In the genomic region with DNA sequence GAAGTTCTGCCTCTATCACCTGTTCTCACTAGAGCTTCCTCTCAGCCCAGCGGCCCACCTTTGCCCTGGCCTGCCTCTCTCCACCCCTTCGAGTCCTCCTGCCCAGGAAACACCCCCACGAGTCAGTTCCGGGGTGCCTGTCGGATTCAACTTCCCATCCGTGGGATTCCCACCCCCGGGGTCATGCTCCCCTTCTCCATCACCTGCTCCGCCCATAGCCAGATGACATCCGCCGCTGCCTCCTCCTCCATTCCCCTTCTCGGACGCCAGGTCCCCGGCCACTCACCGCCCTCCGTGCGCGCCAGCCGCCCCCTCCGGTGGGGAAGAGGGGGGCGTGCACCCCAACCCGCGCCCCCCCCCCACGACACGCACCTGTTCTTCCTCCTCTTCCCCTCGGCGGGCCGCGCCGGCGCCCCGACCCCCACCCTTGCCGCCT, we compare ENCODE assay signal across 8 cellular contexts. TPM values are rescaled to one million over a fixed set of nuclear protein-coding genes. Genes with fewer than 3 reads are reported as not detected.
DNase-seq lines count a peak whose midpoint lies in the region; FAIRE-seq and TF ChIP-seq lines count a peak whose summit lies in the region.

No MANE protein-coding gene starts in this region.

- H3K27me3 ChIP-seq in Caco-2 (replicated peaks; ENCODE audit: control insufficient read depth, insufficient read depth, low read length) (no peaks in the 10 kb centered on the region), HUES48 (ENCODE audit: control insufficient read depth, insufficient read depth, low read length) (no peaks in the 10 kb centered on the region), keratinocyte (ENCODE audit: control insufficient read depth, extremely low read depth, insufficient read depth, low read length) (no peaks in the 10 kb centered on the region)

- no peaks in the 10 kb centered on the region; the same call in 1 of the 2 replicates for H3K36me3 ChIP-seq in Caco-2 (ENCODE audit: control insufficient read depth, insufficient read depth, low read length)
- H3K36me3 ChIP-seq in HUES48 (ENCODE audit: control insufficient read depth, insufficient read depth, low read length), result peaks cover 10% of the 10 kb centered on the region; the same call in 1 of the 2 replicates
- peaks cover 0 to 3% of the 10 kb centered on the region in 2 experiments for H3K36me3 ChIP-seq in keratinocyte (ENCODE audit: control insufficient read depth in 2 of 2, extremely low read depth in 1 of 2, insufficient read depth in 2 of 2, low read length in 2 of 2)

- intact Hi-C loops in Caco-2 (cut with micrococcal nuclease; ENCODE audit: unreplicated experiment), result no loop called here
- intact Hi-C loops in MCF 10A (cut with micrococcal nuclease), result no loop called here

- H4K20me1 ChIP-seq in keratinocyte (ENCODE audit: control insufficient read depth, extremely low read depth, insufficient read depth, low read length), result peaks cover 3% of the 10 kb centered on the region

- H2AFZ ChIP-seq in keratinocyte (ENCODE audit: control insufficient read depth, low read length), result peak overlapping the region; percentile 10

- H3K27ac ChIP-seq in HUES48 (ENCODE audit: low read depth, low read length), result peak overlapping the region; percentile 68
- H3K27ac ChIP-seq in VCaP, result peak overlapping the region; percentile 97
- H3K27ac ChIP-seq in keratinocyte (ENCODE audit: control insufficient read depth, insufficient read depth, low read length), result peak overlapping the region; percentile 57

- H3K4me1 Mint-ChIP-seq in Caco-2 (ENCODE audit: low read depth, unreplicated experiment) (peaks cover 25% of the 10 kb centered on the region), MCF 10A (ENCODE audit: insufficient read depth, unreplicated experiment) (peaks cover 39% of the 10 kb centered on the region)

- H3K9ac ChIP-seq in HUES48 (ENCODE audit: low read depth, low read length) (peak overlapping the region; percentile 88; the same call in 1 of the 2 replicates), keratinocyte (ENCODE audit: control insufficient read depth, extremely low read depth, insufficient read depth, low read length) (peak overlapping the region; percentile 76)

- BruUV-seq in Caco-2 (replicated peaks; lab: Mats Ljungman, UMichigan) (no TSS peak), MCF 10A (replicated peaks; lab: Mats Ljungman, UMichigan) (no TSS peak)

- peaks cover 49% of the 10 kb centered on the region for H3K79me2 ChIP-seq in keratinocyte (ENCODE audit: control insufficient read depth, insufficient read depth, low read length)

- H3K27ac Mint-ChIP-seq in Caco-2 (ENCODE audit: unreplicated experiment), result peak overlapping the region; percentile 88
- H3K27ac Mint-ChIP-seq in MCF 10A (ENCODE audit: low read depth, unreplicated experiment), result peak overlapping the region; percentile 94

- no peaks in the 10 kb centered on the region for H3K27me3 Mint-ChIP-seq in Caco-2 (ENCODE audit: insufficient read depth, unreplicated experiment)
- no peaks in the 10 kb centered on the region for H3K27me3 Mint-ChIP-seq in MCF 10A (ENCODE audit: insufficient read depth, unreplicated experiment)

- H3K4me3 Mint-ChIP-seq in Caco-2 (ENCODE audit: unreplicated experiment), result peak overlapping the region; percentile 97
- peak overlapping the region; percentile 100 for H3K4me3 Mint-ChIP-seq in MCF 10A (ENCODE audit: unreplicated experiment)

- no peaks in the 10 kb centered on the region for H3K9me1 ChIP-seq in keratinocyte (ENCODE audit: control insufficient read depth, extremely low read depth, insufficient read depth, low read length)

- dilution Hi-C loops in keratinocyte (cut with MboI; ENCODE audit: extremely low pct_ligation_motif_present, low sequenced_read_pairs), result no loop called here

- FAIRE-seq in keratinocyte (lab: Jason Lieb, UNC), result no peak

- POLR2A ChIA-PET in Caco-2 (lab: Charles Lee), result no interaction called here
- POLR2A ChIA-PET in MCF 10A (lab: Yijun Ruan, JAX), result interaction anchor here (0.6 to 5.3 kb wide), 14 partner anchors 12 to 409 kb away, joined by 3 to 48 read pairs (median 4); no protein-coding TSS in a partner anchor

- H3K4me1 ChIP-seq in Caco-2 (no peaks in the 10 kb centered on the region), HUES48 (ENCODE audit: control insufficient read depth, insufficient read depth, low read length) (0 out of 2 replicates have a peak, but pooled peaks cover 6% of the 10 kb centered on the region), keratinocyte (ENCODE audit: control insufficient read depth, extremely low read depth, insufficient read depth, low read length) (peaks cover 39% of the 10 kb centered on the region)

- H3K36me3 Mint-ChIP-seq in Caco-2 (ENCODE audit: insufficient read depth, unreplicated experiment), result peaks cover 37% of the 10 kb centered on the region
- peaks cover 7% of the 10 kb centered on the region for H3K36me3 Mint-ChIP-seq in MCF 10A (ENCODE audit: insufficient read depth, unreplicated experiment)

- H3K4me3 ChIP-seq in Caco-2 (ENCODE audit: low read depth, low read length), result peak overlapping the region; percentile 92
- peak overlapping the region; percentile 98 for H3K4me3 ChIP-seq in HUES48 (ENCODE audit: low read depth, low read length)
- H3K4me3 ChIP-seq in keratinocyte (ENCODE audit: control insufficient read depth in 2 of 3, extremely low read depth in 1 of 3, insufficient read depth in 2 of 3, low read depth in 1 of 3, low read length in 3 of 3), result peak overlapping the region; percentile 45 to 95 (median 61)

- CTCF ChIA-PET in Caco-2 (lab: Charles Lee) (interaction anchor here (0.6 to 1.1 kb wide), 3 partner anchors 75 to 106 kb away, joined by 3 read pairs; a partner anchor contains a TSS), MCF 10A (lab: Yijun Ruan, JAX) (interaction anchor here (1.0 to 1.3 kb wide), 2 partner anchors 40 to 61 kb away, joined by 3 to 4 read pairs; no protein-coding TSS in a partner anchor)

- DNase-seq in Caco-2 (peak; percentile 67 to 77), GM20000 (ENCODE audit: low spot score) (peak; percentile 80), MCF 10A (ENCODE audit: unreplicated experiment) (peak; percentile 41), keratinocyte (ENCODE audit: low read depth, low spot score) (no peak), NCI-H187 (lab: John Stamatoyannopoulos, UW) (no peak)
- peak; percentile 27 to 38 for DNase-seq in stimulated activated CD4-positive, alpha-beta T cell treated with anti-CD3 and anti-CD28 coated beads, Interleukin-15, amount 100 ng/mL, for 1 hour (ENCODE audit: low read depth in 1 of 2, low spot score in 1 of 2)

- TF ChIP-seq CTCF in Caco-2 (IDR thresholded peaks at IDR 0.05; ENCODE audit: insufficient read depth in 1 of 2, low read depth in 1 of 2, low read length in 1 of 2, severe bottlenecking in 1 of 2, unreplicated experiment in 1 of 2), result no peak
- TF ChIP-seq CTCF in GM20000 (IDR thresholded peaks at IDR 0.05; ENCODE audit: extremely low read depth, missing control alignments), result no peak
- no peak for TF ChIP-seq CTCF in VCaP (conservative IDR thresholded peaks at IDR 0.05)
- TF ChIP-seq CTCF in MCF 10A (IDR thresholded peaks at IDR 0.05; ENCODE audit: unreplicated experiment), result no peak
- no peak for TF ChIP-seq CTCF in keratinocyte (optimal IDR thresholded peaks at IDR 0.05 in 1 of 3, IDR thresholded peaks at IDR 0.05 in 1 of 3, conservative IDR thresholded peaks at IDR 0.05 in 1 of 3; ENCODE audit: extremely low read depth in 1 of 3, insufficient read depth in 2 of 3, low read length in 3 of 3)

- H3K9me3 ChIP-seq in Caco-2, result no peaks in the 10 kb centered on the region
- no peaks in the 10 kb centered on the region for H3K9me3 ChIP-seq in HUES48 (ENCODE audit: control insufficient read depth, insufficient read depth, low read length)
- no peaks in the 10 kb centered on the region for H3K9me3 ChIP-seq in keratinocyte (ENCODE audit: control insufficient read depth, low read depth, low read length)

- peak overlapping the region; percentile 81 for H3K4me2 ChIP-seq in keratinocyte (ENCODE audit: control insufficient read depth, extremely low read depth, insufficient read depth, low read depth, low read length)

- no peaks in the 10 kb centered on the region for H3K9me3 Mint-ChIP-seq in Caco-2 (ENCODE audit: unreplicated experiment)
- no peaks in the 10 kb centered on the region for H3K9me3 Mint-ChIP-seq in MCF 10A (ENCODE audit: unreplicated experiment)

RNA-seq across cellular contexts. Expression of a gene that starts 0.8 kb away (rescaled TPM):
- 63.4 and 65.6 TPM in 2 replicates for total RNA-seq in Caco-2 (2022)
- total RNA-seq in MCF 10A (2022), result 32.6 and 43.7 TPM in 2 replicates
- polyA plus RNA-seq in keratinocyte, result 28.3 to 36.9 TPM (median 30.5 TPM) in 3 replicates
- 12.7 TPM for polyA plus RNA-seq in keratinocyte (2011; ENCODE audit: low read depth)
- 30.0 and 51.7 TPM in 2 replicates for polyA plus RNA-seq in keratinocyte (2011; cell fraction: cytosol; rRNA removed)
- 60.4 and 61.9 TPM in 2 replicates for polyA plus RNA-seq in keratinocyte (2011; cell fraction: nucleus; rRNA removed)
- 25.5 and 34.8 TPM in 2 replicates for polyA plus RNA-seq in keratinocyte (2012; ENCODE audit: low replicate concordance)
- polyA minus RNA-seq in keratinocyte, result 46.7 to 153 TPM (median 85.2 TPM) in 3 replicates
- 23.8 TPM for polyA minus RNA-seq in keratinocyte (2011; cell fraction: cytosol; rRNA and poly(A)+ RNA removed)
- 38.6 and 61.0 TPM in 2 replicates for polyA minus RNA-seq in keratinocyte (2011; cell fraction: nucleus; rRNA and poly(A)+ RNA removed)

Comparison
In these comparisons a context has a peak if more than half of its experiments do, and no peak if none do; other contexts are left out.
1. DNase-seq: peak in Caco-2 (2 of 2), GM20000 (single experiment), MCF 10A (single experiment) and stimulated activated CD4-positive, alpha-beta T cell treated with anti-CD3 and anti-CD28 coated beads, Interleukin-15, amount 100 ng/mL, for 1 hour (2 of 2); none in keratinocyte (single experiment) and NCI-H187 (0 of 2).
2. Peak in every context shown above with its lines, with median percentiles within 50 percentile points of each other: H3K4me3 ChIP-seq and H3K27ac ChIP-seq.